Comparison of ENCODE assay signal across 9 cellular contexts in the genomic region with DNA sequence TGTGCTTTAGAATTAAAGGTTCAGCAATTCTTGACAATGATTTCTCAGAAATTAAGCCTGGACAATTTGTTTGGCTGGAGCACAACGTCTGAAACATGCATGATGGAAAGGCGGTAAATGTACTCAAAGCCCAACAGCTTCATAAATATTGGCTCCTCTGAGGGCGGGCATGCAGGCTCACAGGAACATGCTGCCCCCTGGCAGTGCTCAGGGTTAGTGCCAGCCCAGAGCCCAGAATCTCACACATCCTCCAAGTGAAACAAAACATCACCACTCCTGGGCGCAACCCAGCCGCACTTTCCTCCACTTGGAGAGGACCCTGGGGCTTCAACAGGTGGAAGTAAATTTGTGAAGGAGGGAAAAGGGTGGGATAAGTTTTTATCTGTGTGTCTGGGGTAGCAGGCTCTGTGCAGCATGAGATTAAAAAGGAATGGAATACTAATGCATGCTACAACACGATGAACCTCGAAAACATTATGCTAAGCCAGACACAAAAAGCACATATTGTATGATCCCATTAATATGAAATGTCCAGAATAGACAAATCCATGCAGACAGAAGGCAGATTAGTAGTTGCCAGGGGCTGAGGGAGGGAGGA. TPM values are rescaled to one million over a fixed set of nuclear protein-coding genes. Genes with fewer than 3 reads are reported as not detected.
A peak's percentile ranks its signal among the peaks of the same experiment; 100 is the strongest.
DNase-seq lines count a peak whose midpoint lies in the region; ATAC-seq and TF ChIP-seq lines count a peak whose summit lies in the region.
"Had no signal": no experiment of that assay in that cellular context is flagged by ENCODE, and none has a peak within 500 bp of the region (broad histone marks: within the 10 kb centered on the region; RNA-seq: fewer than 3 reads in every experiment).

No MANE protein-coding gene starts in this region.

- ATAC-seq in left lung (peak; percentile 73), GM21786 (IDR thresholded peaks at IDR 0.05; ENCODE audit: unreplicated experiment) (no peak)

- H3K9me3 ChIP-seq in GM23248 (ENCODE audit: low read depth) (no peaks in the 10 kb centered on the region), PC-9 (ENCODE audit: insufficient read depth, low read depth) (no peaks in the 10 kb centered on the region), left lung (no peaks in the 10 kb centered on the region)

- in situ Hi-C loops in GM23248 (cut with MboI) = no loop called here

- WGBS in GM23248 (ENCODE audit: low coverage in 1 of 2, low lambda C conversion rate in 2 of 2, missing lambda C conversion rate in 2 of 2), 2 experiments = 48 to 57% methylated on average over 7 of the region's 7 CpGs

- POLR2A ChIA-PET in AG04449 (lab: Yijun Ruan, JAX) = no interaction called here
- POLR2A ChIA-PET in PC-9 (lab: Charles Lee; ENCODE audit: unreplicated experiment) = no interaction called here

- no peaks in the 10 kb centered on the region for H3K36me3 ChIP-seq in GM23248 (ENCODE audit: low read depth)
- H3K36me3 ChIP-seq in PC-9 (ENCODE audit: low read depth) = no peaks in the 10 kb centered on the region
- H3K36me3 ChIP-seq in left lung = no peaks in the 10 kb centered on the region

- peaks cover 3 to 7% (median 4%) of the 10 kb centered on the region in 3 donors for H3K27me3 Mint-ChIP-seq in CD14-positive monocyte (ENCODE audit: low read depth in 3 of 3)

- no peaks in the 10 kb centered on the region for H3K79me2 ChIP-seq in GM23248 (ENCODE audit: insufficient read depth)
- H3K79me2 ChIP-seq in PC-9 (ENCODE audit: low read depth) = no peaks in the 10 kb centered on the region

- H3K36me3 Mint-ChIP-seq in CD14-positive monocyte = no peaks in the 10 kb centered on the region

- H4K20me1 ChIP-seq in GM23248 (ENCODE audit: insufficient read depth) (no peaks in the 10 kb centered on the region), PC-9 (ENCODE audit: insufficient read depth) (no peaks in the 10 kb centered on the region)

- H3K4me1 ChIP-seq in GM23248 (ENCODE audit: insufficient read depth) (no peaks in the 10 kb centered on the region), PC-9 (replicated peaks; ENCODE audit: insufficient read depth) (no peaks in the 10 kb centered on the region), left lung (no peaks in the 10 kb centered on the region)

- DNase-seq in AG04449 (ENCODE audit: low read depth, low spot score) (no peak), GM23248 (peak; percentile 20), PC-9 (peak in 1 of 2 experiments; percentile 8), left lung (no peak), NCI-H1694 (lab: John Stamatoyannopoulos, UW) (no peak), CD14-positive monocyte (ENCODE audit: low spot score) (no peak), T-helper 2 cell (no peak)
- DNase-seq: DMS79 treated with DMSO at 0.1 percent for 48 hours had no signal

- H3K9me2 ChIP-seq in GM23248 (ENCODE audit: insufficient read depth) (no peaks in the 10 kb centered on the region), PC-9 (ENCODE audit: insufficient read depth) (no peaks in the 10 kb centered on the region)

- H2AFZ ChIP-seq in GM23248 = no peak overlapping the region
- no peak overlapping the region for H2AFZ ChIP-seq in PC-9

- H3K27ac ChIP-seq in GM23248 (no peak overlapping the region), PC-9 (no peak overlapping the region), left lung (no peak overlapping the region)

- H3K27ac Mint-ChIP-seq in CD14-positive monocyte = no peak overlapping the region

- CTCF ChIA-PET in AG04449 (lab: Yijun Ruan, JAX) = no interaction called here
- CTCF ChIA-PET in PC-9 (lab: Charles Lee) = interaction anchor here (0.6 kb wide), 1 partner anchor 1824 kb away, joined by 7 read pairs; no protein-coding TSS in a partner anchor

- no peak overlapping the region for H3K4me2 ChIP-seq in GM23248 (ENCODE audit: unreplicated experiment)
- no peak overlapping the region for H3K4me2 ChIP-seq in PC-9

- no peaks in the 10 kb centered on the region for H3F3A ChIP-seq in GM23248 (ENCODE audit: insufficient read depth)
- H3F3A ChIP-seq in PC-9 (ENCODE audit: insufficient read depth, low read depth) = no peaks in the 10 kb centered on the region

- intact Hi-C loops in PC-9 (cut with micrococcal nuclease; ENCODE audit: unreplicated experiment) (no loop called here), left lung (cut with DNase I) (no loop called here), CD14-positive monocyte (cut with micrococcal nuclease) (no loop called here)

- BruUV-seq in PC-9 (replicated peaks; lab: Mats Ljungman, UMichigan) = no TSS peak

- H3K4me3 Mint-ChIP-seq in CD14-positive monocyte = no peak overlapping the region

- no peaks in the 10 kb centered on the region for H3K4me1 Mint-ChIP-seq in CD14-positive monocyte

- no peak overlapping the region for H3K4me3 ChIP-seq in AG04449 (ENCODE audit: low read depth, low read length)
- no peak overlapping the region for H3K4me3 ChIP-seq in GM23248
- H3K4me3 ChIP-seq in PC-9 = no peak overlapping the region
- no peak overlapping the region for H3K4me3 ChIP-seq in left lung

- H3K9me3 Mint-ChIP-seq in CD14-positive monocyte = peaks cover 0 to 5% (median 3%) of the 10 kb centered on the region in 7 donors

- TF ChIP-seq CTCF in AG04449 (IDR thresholded peaks at IDR 0.05; ENCODE audit: insufficient read depth, low read length, missing control alignments) = peak; percentile 24
- TF ChIP-seq CTCF in PC-9 (conservative IDR thresholded peaks at IDR 0.05) = peak; percentile 62
- TF ChIP-seq CTCF in left lung (IDR thresholded peaks at IDR 0.05) = no peak
- TF ChIP-seq CTCF in CD14-positive monocyte (IDR thresholded peaks at IDR 0.05) = no peak

- H3K9ac ChIP-seq in GM23248 = no peak overlapping the region

- H3K27me3 ChIP-seq in GM23248 (replicated peaks; ENCODE audit: insufficient read depth) = 0 out of 2 replicates have a peak, but pooled peaks cover 5% of the 10 kb centered on the region
- peaks cover 50% of the 10 kb centered on the region for H3K27me3 ChIP-seq in PC-9 (ENCODE audit: insufficient read depth, low read depth)
- no peaks in the 10 kb centered on the region for H3K27me3 ChIP-seq in left lung

RNA-seq across cellular contexts. Expression of gene PTPRT, which starts 54.1 kb away (rescaled TPM):
- total RNA-seq in GM23248 (2014; rRNA removed; shearing (Covaris generic)) = not detected in 2 replicates
- polyA plus RNA-seq in GM23248 (2016; fragmentation: Nextera tagmentation; extraction: Ambion mirVana) (not detected in 2 replicates), CD14-positive monocyte (not detected)
- total RNA-seq in PC-9 (2021) (not detected in 2 replicates), left lung (1 to 10 TPM in 1 of 2 donors, under 1 TPM in 1; 0.15 to 2.9 TPM)

Comparison
In these comparisons a context has a peak if more than half of its experiments do, and no peak if none do; other contexts are left out.
1. CTCF ChIP-seq: peak in AG04449 (single experiment) and PC-9 (single experiment); none in left lung (0 of 2) and CD14-positive monocyte (single experiment).